Comparison of ENCODE assay signal across 3 cellular contexts in the genomic region with DNA sequence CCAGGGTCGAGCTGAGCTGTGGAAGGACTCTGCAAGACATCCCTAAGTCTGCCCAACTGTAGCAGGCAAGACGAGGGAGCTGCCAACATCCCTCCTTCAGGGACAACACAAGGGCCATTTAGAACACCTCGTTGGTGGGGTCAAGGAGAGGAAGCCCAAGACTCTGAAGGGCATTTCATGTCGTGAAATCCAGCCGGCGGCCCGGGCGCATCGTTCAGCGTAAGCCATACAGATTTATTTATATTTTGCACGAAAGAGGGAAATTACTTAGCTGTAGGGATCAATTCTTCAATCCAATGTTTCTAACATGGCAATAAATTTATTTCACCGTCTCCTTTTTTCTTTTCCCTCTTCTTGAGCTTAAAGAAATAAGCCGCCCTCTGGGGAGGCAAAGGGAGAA.
"Had no signal": no experiment of that assay in that cellular context is flagged by ENCODE, and none has a peak within 500 bp of the region (broad histone marks: within the 10 kb centered on the region; RNA-seq: fewer than 3 reads in every experiment).

No MANE protein-coding gene starts in this region.

- DNase-seq: GDM1, GF-D8 had no signal

- ATAC-seq: GM12878 had no signal

- H3K4me3 ChIP-seq: GM12878 had no signal
